In the genomic region with DNA sequence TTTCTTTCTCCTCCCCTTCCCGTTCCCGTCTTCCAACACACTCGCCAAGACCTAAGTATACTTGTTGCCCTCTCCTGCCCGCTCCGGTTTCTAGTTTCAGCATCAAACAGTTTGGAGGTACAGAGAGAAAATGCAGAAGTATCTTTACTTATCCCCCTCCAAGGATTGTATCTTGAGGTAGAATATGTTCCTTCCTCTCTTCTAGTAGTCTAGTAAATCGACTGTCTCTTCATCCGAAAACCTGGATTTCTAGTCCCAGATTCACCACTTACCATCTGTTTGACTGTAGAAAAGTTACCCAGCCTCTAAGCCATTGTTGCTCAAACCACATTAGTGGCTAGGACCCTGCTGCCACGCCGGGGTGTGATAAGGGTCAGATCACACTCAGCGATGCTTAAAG, we compare ENCODE assay signal across 8 cellular contexts. TPM values are rescaled to one million over a fixed set of nuclear protein-coding genes. Genes with fewer than 3 reads are reported as not detected.
DNase-seq lines count a peak whose midpoint lies in the region; ATAC-seq and TF ChIP-seq lines count a peak whose summit lies in the region.

No MANE protein-coding gene starts in this region.

- DNase-seq in SIG-M5 treated with dmso at 0.1 percent for 504 hours (lab: John Stamatoyannopoulos, UW; ENCODE audit: unreplicated experiment) (peak; percentile 61), SIG-M5 (lab: John Stamatoyannopoulos, UW) (no peak), amygdala (lab: John Stamatoyannopoulos, UW) (no peak), DMS53 (lab: John Stamatoyannopoulos, UW) (no peak)
- no peak for DNase-seq in activated CD8-positive, alpha-beta T cell treated with anti-CD3 and anti-CD28 coated beads for 36 hours

- H3K36me3 Mint-ChIP-seq in activated CD8-positive, alpha-beta T cell treated with anti-CD3 and anti-CD28 coated beads for 36 hours (ENCODE audit: low read depth): peaks cover 57% of the 10 kb centered on the region

- H3K27me3 ChIP-seq in iPS-18a (ENCODE audit: control insufficient read depth, insufficient read depth, low read length): no peaks in the 10 kb centered on the region
- H3K27me3 ChIP-seq in stomach smooth muscle (ENCODE audit: control insufficient read depth in 1 of 2, insufficient read depth in 2 of 2, low read length in 2 of 2): no peaks in the 10 kb centered on the region

- peak overlapping the region; percentile 90 for H3K4me3 Mint-ChIP-seq in activated CD8-positive, alpha-beta T cell treated with anti-CD3 and anti-CD28 coated beads for 36 hours

- H3K4me3 ChIP-seq in iPS-18a (ENCODE audit: low read length) (peak overlapping the region; percentile 88), stomach smooth muscle (ENCODE audit: low read length in 2 of 2) (peak overlapping the region; percentile 81 to 95)

- H3K4me1 Mint-ChIP-seq in activated CD8-positive, alpha-beta T cell treated with anti-CD3 and anti-CD28 coated beads for 36 hours (ENCODE audit: low read depth): peaks cover 65% of the 10 kb centered on the region

- H3K27me3 Mint-ChIP-seq in activated CD8-positive, alpha-beta T cell treated with anti-CD3 and anti-CD28 coated beads for 36 hours: no peaks in the 10 kb centered on the region

- H3K36me3 ChIP-seq in iPS-18a (ENCODE audit: control insufficient read depth, low read depth, low read length) (peaks cover 20% of the 10 kb centered on the region), stomach smooth muscle (ENCODE audit: control insufficient read depth in 2 of 2, insufficient read depth in 2 of 2, low read length in 2 of 2) (peaks cover 3 to 5% of the 10 kb centered on the region in 2 donors)

- intact Hi-C loops in activated CD8-positive, alpha-beta T cell treated with anti-CD3 and anti-CD28 coated beads for 36 hours (cut with micrococcal nuclease): no loop called here

- H3K9ac ChIP-seq in iPS-18a (ENCODE audit: low read length) (peak overlapping the region; percentile 92), stomach smooth muscle (ENCODE audit: low read length in 2 of 2) (peak overlapping the region; percentile 83 to 92)

- H3K9me3 Mint-ChIP-seq in activated CD8-positive, alpha-beta T cell treated with anti-CD3 and anti-CD28 coated beads for 36 hours: peaks cover 4% of the 10 kb centered on the region

- CTCF ChIA-PET in activated CD8-positive, alpha-beta T cell treated with anti-CD3 and anti-CD28 coated beads for 36 hours (lab: Charles Lee): interaction anchor here (1.1 to 1.3 kb wide), 2 partner anchors 11 to 12 kb away, joined by 3 to 4 read pairs; no protein-coding TSS in a partner anchor

- H3K9me3 ChIP-seq in iPS-18a (ENCODE audit: control insufficient read depth, low read depth, low read length) (peaks cover 3% of the 10 kb centered on the region), stomach smooth muscle (ENCODE audit: control insufficient read depth in 2 of 2, low read length in 2 of 2) (no peaks in the 10 kb centered on the region)

- POLR2A ChIA-PET in activated CD8-positive, alpha-beta T cell treated with anti-CD3 and anti-CD28 coated beads for 36 hours (lab: Charles Lee): interaction anchor here (0.5 to 1.4 kb wide), 9 partner anchors 9 to 713 kb away, joined by 3 to 7 read pairs (median 3); no protein-coding TSS in a partner anchor

- peaks cover 5% of the 10 kb centered on the region for H3K4me1 ChIP-seq in iPS-18a (ENCODE audit: control insufficient read depth, low read depth, low read length)
- H3K4me1 ChIP-seq in stomach smooth muscle (ENCODE audit: control insufficient read depth, insufficient read depth, low read length): peaks cover 8% of the 10 kb centered on the region

- ATAC-seq in activated CD8-positive, alpha-beta T cell treated with anti-CD3 and anti-CD28 coated beads for 36 hours: no peak
- no peak for ATAC-seq in GM19455 (IDR thresholded peaks at IDR 0.05; ENCODE audit: unreplicated experiment)

- H3K27ac ChIP-seq in iPS-18a (ENCODE audit: low read length): peak overlapping the region; percentile 77
- H3K27ac ChIP-seq in stomach smooth muscle (ENCODE audit: low read length): peak overlapping the region; percentile 93

- peak overlapping the region; percentile 99 for H3K27ac Mint-ChIP-seq in activated CD8-positive, alpha-beta T cell treated with anti-CD3 and anti-CD28 coated beads for 36 hours

- TF ChIP-seq CTCF in activated CD8-positive, alpha-beta T cell treated with anti-CD3 and anti-CD28 coated beads for 36 hours (IDR thresholded peaks at IDR 0.05): no peak

RNA-seq across cellular contexts. Expression of gene EIF4E2, which starts 0.8 kb away (rescaled TPM):
- total RNA-seq in activated CD8-positive, alpha-beta T cell treated with anti-CD3 and anti-CD28 coated beads for 36 hours: 10 to 100 TPM; 49.2 to 50.4 TPM

RNA-seq across cellular contexts. Expression of gene TIGD1, which starts 0.9 kb away (rescaled TPM):
- total RNA-seq in activated CD8-positive, alpha-beta T cell treated with anti-CD3 and anti-CD28 coated beads for 36 hours: 1 to 10 TPM; 8.3 to 8.7 TPM

RNA-seq across cellular contexts. Expression of gene CHRNG, which starts 11.8 kb away (rescaled TPM):
- not detected for total RNA-seq in activated CD8-positive, alpha-beta T cell treated with anti-CD3 and anti-CD28 coated beads for 36 hours

RNA-seq across cellular contexts. Expression of gene CHRND, which starts 25.3 kb away (rescaled TPM):
- not detected for total RNA-seq in activated CD8-positive, alpha-beta T cell treated with anti-CD3 and anti-CD28 coated beads for 36 hours

RNA-seq across cellular contexts. Expression of gene PRSS56, which starts 31.1 kb away (rescaled TPM):
- not detected for total RNA-seq in activated CD8-positive, alpha-beta T cell treated with anti-CD3 and anti-CD28 coated beads for 36 hours
